8 cellular contexts compared by ENCODE assay signal in the genomic region with DNA sequence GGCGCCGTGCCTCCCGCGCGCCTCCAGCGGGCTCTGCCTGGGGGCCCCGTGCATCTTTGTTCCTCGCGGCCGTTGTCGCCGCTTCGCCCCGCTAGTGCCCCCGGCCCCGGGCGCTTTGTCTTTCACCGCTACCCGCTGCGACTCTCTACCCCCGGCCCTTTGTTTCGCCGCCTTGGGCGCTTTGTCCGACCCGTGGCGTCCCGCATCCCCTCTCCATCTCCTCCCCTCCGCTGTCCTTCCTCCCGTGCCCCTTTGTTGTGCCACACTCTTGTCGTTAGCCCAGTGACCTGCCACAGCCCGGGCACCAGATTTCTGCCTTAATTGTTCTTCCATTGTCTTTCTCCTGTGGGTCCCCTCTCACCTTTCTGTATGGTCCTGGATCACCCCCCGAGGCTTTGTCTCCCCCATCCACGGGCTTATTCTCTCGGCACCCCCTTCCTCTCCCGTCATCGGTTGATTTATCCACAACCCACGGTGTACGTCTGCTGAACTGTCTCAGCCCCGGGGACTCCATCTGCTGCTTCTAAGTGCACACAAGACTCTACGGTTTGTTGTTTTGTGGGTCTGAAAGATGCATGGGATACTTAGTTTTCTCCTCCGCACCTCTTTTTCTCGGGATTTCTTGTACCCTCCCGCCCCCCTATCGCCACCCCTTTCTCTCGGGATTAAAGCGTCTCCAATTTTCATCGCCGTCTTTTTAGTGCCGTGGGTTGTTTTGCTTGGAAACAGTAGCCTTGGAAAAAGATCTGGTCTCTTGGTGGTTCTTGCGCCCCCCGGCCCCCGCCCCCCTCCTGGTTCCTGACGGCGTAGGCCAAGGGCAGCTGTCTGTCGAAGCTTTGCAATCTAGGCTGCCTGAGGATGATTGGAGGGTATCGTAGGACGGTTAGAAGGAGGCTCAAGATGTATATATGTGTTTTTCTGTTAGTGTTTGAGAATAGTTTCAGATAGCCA. TPM values are rescaled to one million over a fixed set of nuclear protein-coding genes. Genes with fewer than 3 reads are reported as not detected.
DNase-seq lines count a peak whose midpoint lies in the region; ATAC-seq and TF ChIP-seq lines count a peak whose summit lies in the region.

No MANE protein-coding gene starts in this region.

- TF ChIP-seq CTCF in RWPE2 (IDR thresholded peaks at IDR 0.05; ENCODE audit: poor library complexity, severe bottlenecking) = no peak
- TF ChIP-seq CTCF in ascending aorta (IDR thresholded peaks at IDR 0.05) = no peak

- peaks cover 26% of the 10 kb centered on the region for H3K4me1 ChIP-seq in RWPE2 (ENCODE audit: insufficient read depth, poor library complexity, severe bottlenecking)
- peaks cover 0 to 23% of the 10 kb centered on the region in 2 donors for H3K4me1 ChIP-seq in ascending aorta

- H3K27ac ChIP-seq in RWPE2 (ENCODE audit: poor library complexity, severe bottlenecking) (peak overlapping the region; percentile 86), ascending aorta (peak overlapping the region; percentile 83 to 99)

- no peaks in the 10 kb centered on the region for H3K36me3 ChIP-seq in RWPE2 (ENCODE audit: low read depth)
- no peaks in the 10 kb centered on the region for H3K36me3 ChIP-seq in ascending aorta

- peak; percentile 49 for DNase-seq in SIG-M5 treated with dmso at 0.1 percent for 504 hours (lab: John Stamatoyannopoulos, UW; ENCODE audit: unreplicated experiment)
- no peak for DNase-seq in SIG-M5 (lab: John Stamatoyannopoulos, UW)
- no peak for DNase-seq in RWPE2 (ENCODE audit: low spot score)
- peak in 1 of 2 donors; percentile 63 for DNase-seq in ascending aorta (ENCODE audit: low spot score in 2 of 2)
- peak; percentile 52 for DNase-seq in iris pigment epithelial cell (ENCODE audit: low read depth)
- peak; percentile 47 for DNase-seq in stimulated activated CD4-positive, alpha-beta T cell treated with anti-CD3 and anti-CD28 coated beads, Interleukin-15, amount 100 ng/mL, for 24 hours
- no peak for DNase-seq in effector CD8-positive, alpha-beta T cell (lab: John Stamatoyannopoulos, UW)

- H3K9me3 ChIP-seq in RWPE2 (ENCODE audit: severe bottlenecking) = no peaks in the 10 kb centered on the region
- H3K9me3 ChIP-seq in ascending aorta = peaks cover 6 to 9% of the 10 kb centered on the region in 2 donors

- H3K4me3 ChIP-seq in RWPE2 (ENCODE audit: severe bottlenecking) = peak overlapping the region; percentile 95
- H3K4me3 ChIP-seq in ascending aorta = peak overlapping the region; percentile 77 to 79

- H3K27me3 ChIP-seq in RWPE2 (ENCODE audit: insufficient read depth, poor library complexity, severe bottlenecking) = no peaks in the 10 kb centered on the region
- H3K27me3 ChIP-seq in ascending aorta = no peaks in the 10 kb centered on the region

- no peak for ATAC-seq in RWPE2 (ENCODE audit: low read depth)
- no peak for ATAC-seq in HG03565 (IDR thresholded peaks at IDR 0.05; ENCODE audit: unreplicated experiment)

- intact Hi-C loops in ascending aorta (cut with DNase I) = loop anchor here (2.0 to 10.0 kb wide), 8 partner anchors 239 to 683 kb away; a partner anchor contains a TSS

RNA-seq across cellular contexts. Expression of a gene that starts 0.8 kb away (rescaled TPM):
- total RNA-seq in ascending aorta = 17.6 TPM

Comparison
In these comparisons a context has a peak if more than half of its experiments do, and no peak if none do; other contexts are left out.
1. DNase-seq: peak in SIG-M5 treated with dmso at 0.1 percent for 504 hours (single experiment), iris pigment epithelial cell (single experiment) and stimulated activated CD4-positive, alpha-beta T cell treated with anti-CD3 and anti-CD28 coated beads, Interleukin-15, amount 100 ng/mL, for 24 hours (single experiment); none in SIG-M5 (single experiment), RWPE2 (single experiment) and effector CD8-positive, alpha-beta T cell (single experiment).